In the genomic region with DNA sequence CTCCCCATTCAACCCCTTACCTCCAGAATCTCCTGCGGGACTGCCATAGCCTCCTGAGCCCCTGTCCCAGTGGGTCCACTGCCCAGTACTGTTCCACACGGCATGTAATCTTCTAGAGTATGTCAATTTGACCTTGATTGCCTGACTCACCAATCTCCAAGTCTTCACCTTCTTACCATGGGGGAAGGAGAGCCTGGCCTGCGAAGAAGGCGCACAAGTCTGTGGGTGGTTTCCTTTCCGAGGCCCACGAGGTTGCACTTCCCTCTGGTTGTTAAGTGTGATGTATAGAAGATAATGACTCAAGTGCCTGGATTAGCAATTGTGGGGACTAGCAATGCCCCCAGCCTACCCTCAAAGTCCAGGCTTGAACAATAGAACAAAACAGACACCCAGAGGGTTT, we compare ENCODE assay signal across 9 cellular contexts. TPM values are rescaled to one million over a fixed set of nuclear protein-coding genes. Genes with fewer than 3 reads are reported as not detected.
DNase-seq lines count a peak whose midpoint lies in the region; ATAC-seq and TF ChIP-seq lines count a peak whose summit lies in the region.
"Had no signal": no experiment of that assay in that cellular context is flagged by ENCODE, and none has a peak within 500 bp of the region (broad histone marks: within the 10 kb centered on the region; RNA-seq: fewer than 3 reads in every experiment).

No MANE protein-coding gene starts in this region.

- H3K27me3 Mint-ChIP-seq in T-helper 17 cell = peaks cover 18% of the 10 kb centered on the region

- no peak overlapping the region for H3K4me3 Mint-ChIP-seq in T-helper 17 cell
- H3K4me3 Mint-ChIP-seq: activated naive CD8-positive, alpha-beta T cell had no signal

- H3K4me3 ChIP-seq in psoas muscle (no peak overlapping the region), lower leg skin (ENCODE audit: low read depth, poor library complexity, severe bottlenecking) (no peak overlapping the region), ovary (no peak overlapping the region)

- no peaks in the 10 kb centered on the region for H3K27me3 ChIP-seq in psoas muscle (ENCODE audit: insufficient read depth in 3 of 3, low read length in 2 of 3)
- no peaks in the 10 kb centered on the region for H3K27me3 ChIP-seq in ovary

- peaks cover 23% of the 10 kb centered on the region for H3K4me1 ChIP-seq in psoas muscle
- H3K4me1 ChIP-seq in ovary (ENCODE audit: insufficient read depth) = peaks cover 6% of the 10 kb centered on the region

- H3K36me3 ChIP-seq in psoas muscle (ENCODE audit: insufficient read depth in 1 of 2, low read depth in 1 of 2) (no peaks in the 10 kb centered on the region), ovary (no peaks in the 10 kb centered on the region)

- intact Hi-C loops in psoas muscle (cut with DNase I) = no loop called here
- intact Hi-C loops in lower leg skin (cut with DNase I; ENCODE audit: low total_unique reads) = loop anchor here (5.0 kb wide), 1 partner anchor 68 kb away; no protein-coding TSS in a partner anchor
- intact Hi-C loops in ovary (cut with DNase I) = loop anchor here in 1 of 4 donors (10.0 kb wide), 1 partner anchor 70 kb away; the partner anchor contains the start of genes NSUN2 and SRD5A1

- peak overlapping the region; percentile 56 for H3K27ac Mint-ChIP-seq in T-helper 17 cell
- H3K27ac Mint-ChIP-seq: activated naive CD8-positive, alpha-beta T cell had no signal

- H3K4me1 Mint-ChIP-seq in T-helper 17 cell = peaks cover 7% of the 10 kb centered on the region

- TF ChIP-seq POLR2A in lower leg skin (IDR thresholded peaks at IDR 0.05) = no peak
- no peak for TF ChIP-seq POLR2A in ovary (IDR thresholded peaks at IDR 0.05)

- no peak for TF ChIP-seq CTCF in psoas muscle (IDR thresholded peaks at IDR 0.05)
- no peak for TF ChIP-seq CTCF in lower leg skin (IDR thresholded peaks at IDR 0.05)
- TF ChIP-seq CTCF in ovary (IDR thresholded peaks at IDR 0.05) = no peak

- ATAC-seq in GM18909 (IDR thresholded peaks at IDR 0.05; ENCODE audit: poor library complexity, unreplicated experiment) (peak; percentile 65), HG02798 (IDR thresholded peaks at IDR 0.05; ENCODE audit: poor library complexity, unreplicated experiment) (peak; percentile 79), T-helper 17 cell (no peak), psoas muscle (peak in 3 of 4 donors; percentile 14 to 30 (median 19))

- WGBS in psoas muscle, 3 donors = 72 to 75% (median 73%) methylated on average over 6 of the region's 6 CpGs
- WGBS in lower leg skin, 2 donors = 66 to 72% methylated on average over 6 of the region's 6 CpGs
- 69 to 75% (median 70%) methylated on average over 6 of the region's 6 CpGs for WGBS in ovary, 3 donors

- H3K27ac ChIP-seq in psoas muscle (peak overlapping the region; percentile 84), ovary (no peak overlapping the region)

- no peaks in the 10 kb centered on the region for H3K9me3 ChIP-seq in T-helper 17 cell (ENCODE audit: control insufficient read depth, low read length, poor library complexity, severe bottlenecking)
- no peaks in the 10 kb centered on the region for H3K9me3 ChIP-seq in psoas muscle
- H3K9me3 ChIP-seq in ovary = no peaks in the 10 kb centered on the region

- peaks cover 4% of the 10 kb centered on the region for H3K36me3 Mint-ChIP-seq in T-helper 17 cell (ENCODE audit: low read depth)
- H3K36me3 Mint-ChIP-seq: activated naive CD8-positive, alpha-beta T cell had no signal

- TF ChIP-seq EP300 in ovary (IDR thresholded peaks at IDR 0.05) = no peak

- DNase-seq in T-helper 17 cell (no peak), psoas muscle (no peak), lower leg skin (ENCODE audit: low spot score in 2 of 2) (no peak), NCI-H146 treated with DMSO at 0.1 percent for 48 hours (lab: John Stamatoyannopoulos, UW; ENCODE audit: unreplicated experiment) (no peak), ovary (no peak)
- DNase-seq in effector CD8-positive, alpha-beta T cell (lab: John Stamatoyannopoulos, UW) = no peak

RNA-seq across cellular contexts. Expression of gene TENT4A, which starts 8.1 kb away (rescaled TPM):
- total RNA-seq in T-helper 17 cell (10 to 100 TPM; 54.7 to 59.4 TPM), psoas muscle (10 to 100 TPM in 3 of 4 donors, 1 to 10 TPM in 1; 8.7 to 19.2 (median 15.2) TPM), lower leg skin (10 to 100 TPM; 12.9 to 51.6 (median 21.6) TPM), ovary (10 to 100 TPM; 18.7 to 29.6 (median 27.2) TPM)
- polyA plus RNA-seq in psoas muscle (10 to 100 TPM in 1 of 3 donors, 1 to 10 TPM in 2; 5.0 to 12.7 (median 8.0) TPM), ovary (10 to 100 TPM; 12.4 to 14.4 TPM)
